ENCODE assay signal across 7 cellular contexts in the genomic region with DNA sequence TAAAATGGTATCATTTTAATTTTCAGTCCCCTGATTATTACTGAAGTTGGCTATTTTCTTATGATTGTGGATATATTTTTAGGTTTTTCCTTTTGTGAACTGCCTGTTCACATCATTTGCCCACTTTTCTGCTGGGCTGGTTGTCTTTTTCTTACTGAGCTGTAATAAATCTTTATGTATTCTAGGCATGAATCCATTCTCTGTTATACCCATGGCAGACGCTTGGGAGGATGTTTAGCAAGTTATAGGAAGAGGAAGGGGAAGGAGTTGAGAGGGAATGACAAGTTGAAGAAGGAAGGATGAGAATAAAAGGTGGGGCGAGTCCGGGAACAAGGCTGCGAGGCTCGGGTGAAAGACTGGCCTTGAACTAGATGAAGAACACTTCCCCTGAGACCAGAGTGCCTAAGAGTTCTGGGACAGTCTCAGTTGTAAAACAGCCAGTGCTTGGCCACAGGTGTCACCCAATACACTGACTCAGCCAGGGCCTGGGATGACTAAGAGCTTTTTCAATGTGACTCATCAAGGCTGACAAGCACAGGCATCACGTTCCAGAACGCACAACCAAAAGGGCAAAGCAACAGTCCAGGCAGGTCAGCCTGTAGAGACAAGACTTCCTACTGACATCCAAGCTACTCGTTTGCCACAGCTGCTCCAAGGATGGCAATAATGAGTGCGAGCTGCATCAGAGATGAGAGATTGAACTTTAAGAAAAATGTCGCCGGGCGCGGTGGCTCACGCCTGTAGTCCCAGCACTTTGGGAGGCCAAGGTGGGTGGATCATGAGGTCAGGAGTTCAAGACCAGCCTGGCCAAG. TPM values are rescaled to one million over a fixed set of nuclear protein-coding genes. Genes with fewer than 3 reads are reported as not detected.
DNase-seq lines count a peak whose midpoint lies in the region; ATAC-seq and TF ChIP-seq lines count a peak whose summit lies in the region.

No MANE protein-coding gene starts in this region.

- no peak overlapping the region for H2AK5ac ChIP-seq in neuronal stem cell (ENCODE audit: low read depth, low read length)

- H3K18ac ChIP-seq in neuronal stem cell (ENCODE audit: low read length): no peak overlapping the region

- no peak overlapping the region for H3K14ac ChIP-seq in neuronal stem cell (ENCODE audit: low read length)

- no peak overlapping the region for H2BK120ac ChIP-seq in neuronal stem cell (ENCODE audit: low read depth, low read length)

- H3K27ac ChIP-seq in right atrium auricular region: no peak overlapping the region
- no peak overlapping the region for H3K27ac ChIP-seq in neuronal stem cell (replicated peaks; ENCODE audit: low read length)

- no peak overlapping the region for H2BK12ac ChIP-seq in neuronal stem cell (ENCODE audit: low read length)

- DNase-seq in HCEC 1CT: peak; percentile 98
- peak; percentile 89 for DNase-seq in MG63
- peak; percentile 74 for DNase-seq in activated CD8-positive, alpha-beta memory T cell treated with anti-CD3 and anti-CD28 coated beads, Interleukin-2, amount 50 U/mL, for 48 hours
- DNase-seq in right atrium auricular region (ENCODE audit: low spot score): peak; percentile 71
- peak; percentile 79 for DNase-seq in stimulated activated CD8-positive, alpha-beta memory T cell treated with anti-CD3 and anti-CD28 coated beads, Interleukin-4, amount 100 ng/mL, for 48 hours
- DNase-seq in neuronal stem cell (ENCODE audit: low spot score): no peak

- no peak overlapping the region for H4K8ac ChIP-seq in neuronal stem cell (ENCODE audit: low read depth, low read length)

- no CpG with 5 or more reads among the region's 14 CpGs for WGBS in neuronal stem cell (ENCODE audit: extremely low coverage in 2 of 2, insufficient read length in 2 of 2, insufficient replicate concordance in 1 of 2), 2 donors

- H3K27me3 ChIP-seq in MG63: no peaks in the 10 kb centered on the region
- no peaks in the 10 kb centered on the region for H3K27me3 ChIP-seq in right atrium auricular region
- no peaks in the 10 kb centered on the region for H3K27me3 ChIP-seq in neuronal stem cell (ENCODE audit: control insufficient read depth in 3 of 3, insufficient read depth in 3 of 3, low read depth in 1 of 3, low read length in 3 of 3)

- no peak for TF ChIP-seq CTCF in right atrium auricular region (IDR thresholded peaks at IDR 0.05)

- H3K9ac ChIP-seq in neuronal stem cell (ENCODE audit: low read depth, low read length, poor library complexity): no peak overlapping the region

- H3K4me1 ChIP-seq in right atrium auricular region (peaks cover 0 to under 1% of the 10 kb centered on the region in 2 donors), neuronal stem cell (ENCODE audit: control insufficient read depth in 2 of 2, insufficient read depth in 1 of 2, low read depth in 1 of 2, low read length in 2 of 2) (peaks cover 4 to 9% of the 10 kb centered on the region in 2 donors)

- H2BK5ac ChIP-seq in neuronal stem cell (ENCODE audit: low read length): no peak overlapping the region

- H3K4me2 ChIP-seq in neuronal stem cell (ENCODE audit: insufficient read depth, low read length, poor library complexity, severe bottlenecking): no peak overlapping the region

- H3K79me1 ChIP-seq in neuronal stem cell (ENCODE audit: low read depth, low read length): no peaks in the 10 kb centered on the region

- no peak overlapping the region for H2AFZ ChIP-seq in neuronal stem cell (ENCODE audit: low read length)

- peak; percentile 85 for ATAC-seq in GM18502 (IDR thresholded peaks at IDR 0.05; ENCODE audit: poor library complexity, unreplicated experiment)

- H4K91ac ChIP-seq in neuronal stem cell (ENCODE audit: low read depth, low read length, poor library complexity): no peak overlapping the region

- H2BK15ac ChIP-seq in neuronal stem cell (ENCODE audit: low read length): no peak overlapping the region

- H3K36me3 ChIP-seq in MG63: no peaks in the 10 kb centered on the region
- no peaks in the 10 kb centered on the region for H3K36me3 ChIP-seq in right atrium auricular region
- no peaks in the 10 kb centered on the region for H3K36me3 ChIP-seq in neuronal stem cell (replicated peaks in 1 of 2; ENCODE audit: control insufficient read depth in 2 of 2, insufficient read depth in 2 of 2, low read length in 2 of 2)

- H3K4ac ChIP-seq in neuronal stem cell (ENCODE audit: low read length): no peak overlapping the region

- H3K9me3 ChIP-seq in MG63 (no peaks in the 10 kb centered on the region), right atrium auricular region (no peaks in the 10 kb centered on the region), neuronal stem cell (replicated peaks in 1 of 2; ENCODE audit: control insufficient read depth in 2 of 2, insufficient read depth in 1 of 2, low read depth in 1 of 2, low read length in 2 of 2) (no peaks in the 10 kb centered on the region)

- H3K4me3 ChIP-seq in MG63 (no peak overlapping the region), right atrium auricular region (no peak overlapping the region), neuronal stem cell (ENCODE audit: low read length in 2 of 2) (no peak overlapping the region)

- no peak overlapping the region for H3K23ac ChIP-seq in neuronal stem cell (ENCODE audit: low read depth, low read length, poor library complexity)

RNA-seq across cellular contexts. Expression of gene LRFN4, which starts 35.2 kb away (rescaled TPM):
- total RNA-seq in MG63 (2014; rRNA removed; shearing (Covaris generic); ENCODE audit: low replicate concordance): 22.4 and 42.8 TPM in 2 replicates
- total RNA-seq in right atrium auricular region: 10 to 100 TPM in 1 of 2 donors, 1 to 10 TPM in 1; 8.6 to 13.2 TPM
- 19.8 TPM for polyA plus RNA-seq in neuronal stem cell (2013, experiment 1 of 2)
- polyA plus RNA-seq in neuronal stem cell (2013, experiment 2 of 2): 20.8 TPM

RNA-seq across cellular contexts. Expression of gene RCE1, which starts 48.8 kb away (rescaled TPM):
- 16.4 and 17.2 TPM in 2 replicates for total RNA-seq in MG63 (2014; rRNA removed; shearing (Covaris generic); ENCODE audit: low replicate concordance)
- 1 to 10 TPM; 6.4 to 8.1 TPM for total RNA-seq in right atrium auricular region
- polyA plus RNA-seq in neuronal stem cell (2013, experiment 1 of 2): 25.4 TPM
- 23.9 TPM for polyA plus RNA-seq in neuronal stem cell (2013, experiment 2 of 2)
